ENCODE assay signal across 8 cellular contexts in genomic region chr15:50424066-50424890, GRCh38. TPM values are rescaled to one million over a fixed set of nuclear protein-coding genes. Genes with fewer than 3 reads are reported as not detected.
DNase-seq lines count a peak whose midpoint lies in the region; ATAC-seq and TF ChIP-seq lines count a peak whose summit lies in the region.

Gene USP8, plus strand, starts transcription at chr15:50424405. Its CDS starts 14,669 bp downstream, at chr15:50439074.

- DNase-seq in NCI-H774 (lab: John Stamatoyannopoulos, UW) (peak; percentile 98), dermis blood vessel endothelial cell (peak; percentile 97), left lung (peak; percentile 97 to 99)
- peak; percentile 87 to 89 for DNase-seq in activated CD4-positive, alpha-beta T cell treated with anti-CD3 and anti-CD28 coated beads, Interleukin-2, amount 50 U/mL, for 4 hours
- DNase-seq in stimulated activated CD4-positive, alpha-beta T cell treated with anti-CD3 and anti-CD28 coated beads, Interleukin-2, amount 100 ng/mL, for 48 hours: peak; percentile 93

- H3K27ac ChIP-seq in C4-2B: peak within 1 kb of the TSS; percentile 95
- peak within 1 kb of the TSS; percentile 92 to 93 for H3K27ac ChIP-seq in left lung

- TF ChIP-seq CTCF in C4-2B (conservative IDR thresholded peaks at IDR 0.05): no peak
- no peak for TF ChIP-seq CTCF in left lung (IDR thresholded peaks at IDR 0.05)

- intact Hi-C loops in left lung (cut with DNase I): no loop called here

- no peaks in the 10 kb centered on the region for H3K36me3 ChIP-seq in left lung

- H3K27me3 ChIP-seq in left lung: no peaks in the 10 kb centered on the region

- H3K4me1 ChIP-seq in left lung: peaks cover 0 to 33% of the 10 kb centered on the region in 2 donors

- ATAC-seq in GM19395 (IDR thresholded peaks at IDR 0.05; ENCODE audit: unreplicated experiment) (peak; percentile 95), HG03565 (IDR thresholded peaks at IDR 0.05; ENCODE audit: unreplicated experiment) (peak; percentile 89), left lung (peak; percentile 99)

- no peaks in the 10 kb centered on the region for H3K9me3 ChIP-seq in left lung

- H3K4me3 ChIP-seq in left lung: peak within 1 kb of the TSS; percentile 63 to 86

RNA-seq across cellular contexts. Expression of gene USP8, which starts in this region (rescaled TPM):
- 51.6 and 80.5 TPM in 2 replicates for total RNA-seq in dermis blood vessel endothelial cell
- total RNA-seq in left lung: 10 to 100 TPM; 64.1 to 67.4 TPM

Comparison
In these comparisons a context has a peak if more than half of its experiments do, and no peak if none do; other contexts are left out.
1. Peak in every context shown above with its lines: DNase-seq, ATAC-seq, H3K4me3 ChIP-seq and H3K27ac ChIP-seq.